ENCODE assay signal across 13 cellular contexts in genomic region chr16:2034695-2035430, GRCh38. TPM values are rescaled to one million over a fixed set of nuclear protein-coding genes. Genes with fewer than 3 reads are reported as not detected.
A peak's percentile ranks its signal among the peaks of the same experiment; 100 is the strongest.
DNase-seq lines count a peak whose midpoint lies in the region; ATAC-seq, FAIRE-seq and TF ChIP-seq lines count a peak whose summit lies in the region.
"Had no signal": no experiment of that assay in that cellular context is flagged by ENCODE, and none has a peak within 500 bp of the region (broad histone marks: within the 10 kb centered on the region; RNA-seq: fewer than 3 reads in every experiment).

No MANE protein-coding gene starts in this region.

- BruUV-seq in HepG2 (replicated peaks; lab: Mats Ljungman, UMichigan), result TSS peak; percentile 84

- TF ChIP-seq POLR2A in HepG2 (IDR thresholded peaks at IDR 0.05; ENCODE audit: insufficient read depth in 1 of 2, low read depth in 2 of 2, low read length in 2 of 2), result no peak

- WGBS in adipose tissue, 3 donors, result 58 to 78% (median 65%) methylated on average over 14 to 17 of the region's 17 CpGs
- WGBS in HepG2 (ENCODE audit: low lambda C conversion rate), result 5% methylated on average over 8 of the region's 17 CpGs

- TF ChIP-seq CTCF in AG10803 (conservative IDR thresholded peaks at IDR 0.05; ENCODE audit: low read length) (no peak), HepG2 (CRISPR knock-in tag; IDR thresholded peaks at IDR 0.05) (peak; percentile 44; the same call in 1 of the 2 replicates)

- H3K9ac ChIP-seq in HepG2 (ENCODE audit: insufficient read depth, low read depth, low read length) (peak overlapping the region; percentile 75), skeletal muscle tissue (ENCODE audit: low read depth in 1 of 3, low read length in 3 of 3) (peak overlapping the region; percentile 23 to 79 (median 59))

- H3K27me3 Mint-ChIP-seq in activated CD4-positive, alpha-beta memory T cell treated with anti-CD3 and anti-CD28 coated beads for 36 hours, result no peaks in the 10 kb centered on the region
- H3K27me3 Mint-ChIP-seq: stimulated activated naive CD8-positive, alpha-beta T cell treated with anti-CD3 and anti-CD28 coated beads, Interleukin-15, Interleukin-2, amounts not matched to agents 100 ng/mL and 50 ng/mL, for 24 hours had no signal

- peak; percentile 42 for FAIRE-seq in HepG2 (lab: Jason Lieb, UNC)
- no peak for FAIRE-seq in frontal cortex (lab: Jason Lieb, UNC)

- TF ChIP-seq RAD21 in HepG2 (CRISPR knock-in tag; IDR thresholded peaks at IDR 0.05), result no peak

- H3K4me1 ChIP-seq in HepG2 (ENCODE audit: insufficient read depth, low read length) (peaks cover 92% of the 10 kb centered on the region), skeletal muscle tissue (ENCODE audit: control insufficient read depth in 3 of 3, insufficient read depth in 3 of 3, low read length in 3 of 3) (peaks cover 48 to 63% (median 61%) of the 10 kb centered on the region in 3 donors)
- H3K4me1 ChIP-seq: HAP-1 had no signal

- H4K20me1 ChIP-seq in HepG2 (ENCODE audit: insufficient read depth, low read length), result no peaks in the 10 kb centered on the region

- CTCF ChIA-PET in HepG2 (lab: Yijun Ruan, JAX; ENCODE audit: low intra/inter-chr PET ratio, low total read pairs), result no interaction called here
- CTCF ChIA-PET in activated CD4-positive, alpha-beta memory T cell treated with anti-CD3 and anti-CD28 coated beads for 36 hours (lab: Charles Lee), result no interaction called here

- POLR2A ChIA-PET in HepG2 (lab: Yijun Ruan, JAX), result interaction anchor here (0.7 to 4.6 kb wide), 20 partner anchors 7 to 228 kb away, joined by 3 to 67 read pairs (median 5); partner anchors contain the start of genes ECI1, NHERF2, NTHL1 and PKD1
- POLR2A ChIA-PET in activated CD4-positive, alpha-beta memory T cell treated with anti-CD3 and anti-CD28 coated beads for 36 hours (lab: Charles Lee), result no interaction called here

- no peaks in the 10 kb centered on the region for H3K79me2 ChIP-seq in HepG2 (ENCODE audit: insufficient read depth, low read length)

- in situ Hi-C loops in HepG2 (cut with HindIII; ENCODE audit: extremely low pct_ligation_motif_present, low pct_unique_long_range_greater_than_20kb), result no loop called here

- H3K27me3 ChIP-seq in HepG2 (ENCODE audit: control insufficient read depth in 1 of 2, insufficient read depth in 2 of 2, low read length in 2 of 2), result no peaks in the 10 kb centered on the region
- H3K27me3 ChIP-seq in skeletal muscle tissue (ENCODE audit: control insufficient read depth in 3 of 3, insufficient read depth in 3 of 3, low read length in 3 of 3), result no peaks in the 10 kb centered on the region

- H3K36me3 Mint-ChIP-seq in activated CD4-positive, alpha-beta memory T cell treated with anti-CD3 and anti-CD28 coated beads for 36 hours, result no peaks in the 10 kb centered on the region
- H3K36me3 Mint-ChIP-seq: CD14-positive monocyte had no signal

- ATAC-seq in HepG2, result peak; percentile 8

- H3K27ac ChIP-seq in adipose tissue (ENCODE audit: low read depth, low read length), result peak overlapping the region; percentile 57
- peak overlapping the region; percentile 90 for H3K27ac ChIP-seq in HepG2 (ENCODE audit: extremely low read length, insufficient read depth, low read length)
- H3K27ac ChIP-seq in skeletal muscle tissue (ENCODE audit: low read depth, low read length), result peak overlapping the region; percentile 66

- H3K36me3 ChIP-seq in HepG2 (replicated peaks in 1 of 2; ENCODE audit: control insufficient read depth in 1 of 2, insufficient read depth in 2 of 2, low read length in 2 of 2), result peaks cover 3 to 6% of the 10 kb centered on the region in 2 experiments; a peak in 4 of 5 replicates
- H3K36me3 ChIP-seq in skeletal muscle tissue (ENCODE audit: control insufficient read depth in 3 of 3, insufficient read depth in 3 of 3, low read length in 3 of 3), result peaks cover 0 to 12% (median 5%) of the 10 kb centered on the region in 3 donors

- H3K4me3 ChIP-seq in AG10803 (ENCODE audit: low read length) (peak overlapping the region; percentile 39), HepG2 (replicated peaks in 1 of 3; ENCODE audit: insufficient read depth in 1 of 3, low read depth in 2 of 3, low read length in 3 of 3) (peak overlapping the region; percentile 36 to 70 (median 46); a peak in 5 of 6 replicates), skeletal muscle tissue (ENCODE audit: low read length in 3 of 3) (peak overlapping the region; percentile 36 to 56 (median 43))
- H3K4me3 ChIP-seq: HAP-1 had no signal

- H3K9me3 ChIP-seq in HepG2 (ENCODE audit: low read length) (no peaks in the 10 kb centered on the region), skeletal muscle tissue (ENCODE audit: control insufficient read depth in 3 of 3, low read length in 3 of 3) (no peaks in the 10 kb centered on the region)
- H3K9me3 ChIP-seq: HAP-1 had no signal

- H3K4me3 Mint-ChIP-seq in activated CD4-positive, alpha-beta memory T cell treated with anti-CD3 and anti-CD28 coated beads for 36 hours, result no peak overlapping the region
- H3K4me3 Mint-ChIP-seq: CD14-positive monocyte; stimulated activated naive CD8-positive, alpha-beta T cell treated with anti-CD3 and anti-CD28 coated beads, Interleukin-15, Interleukin-2, amounts not matched to agents 100 ng/mL and 50 ng/mL, for 24 hours had no signal

- TF ChIP-seq EP300 in HepG2 (IDR thresholded peaks at IDR 0.05; ENCODE audit: low read depth in 2 of 2, low read length in 2 of 2) (no peak), HepG2 (CRISPR knock-in tag; IDR thresholded peaks at IDR 0.05; ENCODE audit: borderline replicate concordance) (no peak)

- no peaks in the 10 kb centered on the region for H3K4me1 Mint-ChIP-seq in activated CD4-positive, alpha-beta memory T cell treated with anti-CD3 and anti-CD28 coated beads for 36 hours (ENCODE audit: low read depth)

- no peak overlapping the region for H2AFZ ChIP-seq in HepG2 (ENCODE audit: low read length)

- intact Hi-C loops in HepG2 (cut with micrococcal nuclease; ENCODE audit: unreplicated experiment), result no loop called here
- intact Hi-C loops in activated CD4-positive, alpha-beta memory T cell treated with anti-CD3 and anti-CD28 coated beads for 36 hours (cut with micrococcal nuclease), result no loop called here

- peak overlapping the region; percentile 87 for H3K4me2 ChIP-seq in HepG2 (ENCODE audit: low read depth, low read length)

- H3K27ac Mint-ChIP-seq in activated CD4-positive, alpha-beta memory T cell treated with anti-CD3 and anti-CD28 coated beads for 36 hours, result no peak overlapping the region
- H3K27ac Mint-ChIP-seq: CD14-positive monocyte; stimulated activated naive CD8-positive, alpha-beta T cell treated with anti-CD3 and anti-CD28 coated beads, Interleukin-15, Interleukin-2, amounts not matched to agents 100 ng/mL and 50 ng/mL, for 24 hours had no signal

- H3K9me3 Mint-ChIP-seq in activated CD4-positive, alpha-beta memory T cell treated with anti-CD3 and anti-CD28 coated beads for 36 hours, result no peaks in the 10 kb centered on the region
- H3K9me3 Mint-ChIP-seq: CD14-positive monocyte; stimulated activated naive CD8-positive, alpha-beta T cell treated with anti-CD3 and anti-CD28 coated beads, Interleukin-15, Interleukin-2, amounts not matched to agents 100 ng/mL and 50 ng/mL, for 24 hours had no signal

- no peak for DNase-seq in AG10803 (ENCODE audit: low read depth)
- no peak for DNase-seq in HepG2 (ENCODE audit: low spot score)
- no peak for DNase-seq in activated CD4-positive, alpha-beta memory T cell treated with anti-CD3 and anti-CD28 coated beads for 36 hours
- no peak for DNase-seq in NCI-H1694 (lab: John Stamatoyannopoulos, UW)
- no peak for DNase-seq in epidermal melanocyte (ENCODE audit: insufficient read length, low spot score)
- DNase-seq in frontal cortex (ENCODE audit: low spot score in 2 of 2), result no peak
- DNase-seq: activated CD8-positive, alpha-beta memory T cell treated with anti-CD3 and anti-CD28 coated beads for 24 hours; NCI-H524 treated with DMSO at 0.1 percent for 48 hours had no signal

RNA-seq across cellular contexts. Expression of gene NHERF2, which starts 8.2 kb away (rescaled TPM):
- polyA plus RNA-seq in adipose tissue (100 to 1,000 TPM in 2 of 3 donors, 10 to 100 TPM in 1; 28.8 to 317 (median 232) TPM), HepG2 (2011; rRNA removed) (39.3 and 47.2 TPM in 2 replicates)
- total RNA-seq in HepG2 (2016; rRNA removed; fragmentation: Illumina TruSeq; extraction: Trizol) (15.8 and 23.7 TPM in 2 replicates), skeletal muscle tissue (15.1 TPM), frontal cortex (13.5 TPM)
- 17.2 and 21.7 TPM in 2 replicates for total RNA-seq in HepG2 (2016; cell fraction: cytosol; rRNA removed; fragmentation: Illumina TruSeq; extraction: Trizol; ENCODE audit: low read depth)
- 14.8 and 26.0 TPM in 2 replicates for total RNA-seq in HepG2 (2016; cell fraction: insoluble cytoplasmic fraction; rRNA removed; fragmentation: Illumina TruSeq; extraction: Trizol)
- total RNA-seq in HepG2 (2016; cell fraction: membrane; rRNA removed; fragmentation: Illumina TruSeq; extraction: Trizol), result 42.5 and 44.6 TPM in 2 replicates
- total RNA-seq in HepG2 (2016; cell fraction: nucleus; rRNA removed; fragmentation: Illumina TruSeq; extraction: Trizol), result 14.4 and 15.0 TPM in 2 replicates
- polyA plus RNA-seq in HepG2 (2011; cell fraction: cytosol; rRNA removed), result 28.8 and 54.4 TPM in 2 replicates
- 94.7 and 105 TPM in 2 replicates for polyA plus RNA-seq in HepG2 (2011; cell fraction: nucleus; rRNA removed)
- 25.8 and 38.7 TPM in 2 replicates for polyA plus RNA-seq in HepG2 (2012)
- polyA plus RNA-seq in HepG2 (2016; cell fraction: cytosol; fragmentation: Illumina TruSeq; extraction: Trizol; ENCODE audit: low read depth), result 54.0 and 63.1 TPM in 2 replicates
- polyA plus RNA-seq in HepG2 (2016; cell fraction: insoluble cytoplasmic fraction; fragmentation: Illumina TruSeq; extraction: Trizol; ENCODE audit: low read depth), result 37.8 and 52.2 TPM in 2 replicates
- polyA plus RNA-seq in HepG2 (2016; cell fraction: membrane; fragmentation: Illumina TruSeq; extraction: Trizol; ENCODE audit: low read depth), result 72.6 and 84.9 TPM in 2 replicates
- polyA plus RNA-seq in HepG2 (2016; cell fraction: nucleus; fragmentation: Illumina TruSeq; extraction: Trizol; ENCODE audit: insufficient read depth, low read depth), result 53.4 and 59.6 TPM in 2 replicates
- polyA minus RNA-seq in HepG2 (2011; rRNA and poly(A)+ RNA removed; ENCODE audit: low replicate concordance), result 6.8 and 36.4 TPM in 2 replicates
- 24.4 and 28.2 TPM in 2 replicates for polyA minus RNA-seq in HepG2 (2011; cell fraction: cytosol; rRNA and poly(A)+ RNA removed)
- 13.3 and 13.8 TPM in 2 replicates for polyA minus RNA-seq in HepG2 (2011; cell fraction: nucleus; rRNA and poly(A)+ RNA removed)
- 1 to 10 TPM; 1.1 to 1.4 TPM for total RNA-seq in activated CD4-positive, alpha-beta memory T cell treated with anti-CD3 and anti-CD28 coated beads for 36 hours

RNA-seq across cellular contexts. Expression of gene NTHL1, which starts 12.8 kb away (rescaled TPM):
- 10 to 100 TPM; 12.1 to 23.3 (median 14.5) TPM for polyA plus RNA-seq in adipose tissue
- total RNA-seq in HepG2 (2016; rRNA removed; fragmentation: Illumina TruSeq; extraction: Trizol), result 64.8 and 64.9 TPM in 2 replicates
- total RNA-seq in HepG2 (2016; cell fraction: cytosol; rRNA removed; fragmentation: Illumina TruSeq; extraction: Trizol; ENCODE audit: low read depth), result 24.9 and 26.2 TPM in 2 replicates
- 69.4 and 70.6 TPM in 2 replicates for total RNA-seq in HepG2 (2016; cell fraction: insoluble cytoplasmic fraction; rRNA removed; fragmentation: Illumina TruSeq; extraction: Trizol)
- total RNA-seq in HepG2 (2016; cell fraction: membrane; rRNA removed; fragmentation: Illumina TruSeq; extraction: Trizol), result 25.2 and 29.9 TPM in 2 replicates
- 22.8 and 26.0 TPM in 2 replicates for total RNA-seq in HepG2 (2016; cell fraction: nucleus; rRNA removed; fragmentation: Illumina TruSeq; extraction: Trizol)
- 47.5 and 55.6 TPM in 2 replicates for polyA plus RNA-seq in HepG2 (2011; rRNA removed)
- 63.4 and 112 TPM in 2 replicates for polyA plus RNA-seq in HepG2 (2011; cell fraction: cytosol; rRNA removed)
- 61.1 and 66.7 TPM in 2 replicates for polyA plus RNA-seq in HepG2 (2011; cell fraction: nucleus; rRNA removed)
- polyA plus RNA-seq in HepG2 (2012), result 19.7 and 24.2 TPM in 2 replicates
- polyA plus RNA-seq in HepG2 (2016; cell fraction: cytosol; fragmentation: Illumina TruSeq; extraction: Trizol; ENCODE audit: low read depth), result 12.4 and 13.2 TPM in 2 replicates
- polyA plus RNA-seq in HepG2 (2016; cell fraction: insoluble cytoplasmic fraction; fragmentation: Illumina TruSeq; extraction: Trizol; ENCODE audit: low read depth), result 43.0 and 46.2 TPM in 2 replicates
- polyA plus RNA-seq in HepG2 (2016; cell fraction: membrane; fragmentation: Illumina TruSeq; extraction: Trizol; ENCODE audit: low read depth), result 15.6 and 17.1 TPM in 2 replicates
- polyA plus RNA-seq in HepG2 (2016; cell fraction: nucleus; fragmentation: Illumina TruSeq; extraction: Trizol; ENCODE audit: insufficient read depth, low read depth), result 42.8 and 44.9 TPM in 2 replicates
- 25.8 and 50.8 TPM in 2 replicates for polyA minus RNA-seq in HepG2 (2011; rRNA and poly(A)+ RNA removed; ENCODE audit: low replicate concordance)
- polyA minus RNA-seq in HepG2 (2011; cell fraction: cytosol; rRNA and poly(A)+ RNA removed), result 24.2 and 32.7 TPM in 2 replicates
- polyA minus RNA-seq in HepG2 (2011; cell fraction: nucleus; rRNA and poly(A)+ RNA removed), result 9.3 and 11.6 TPM in 2 replicates
- total RNA-seq in skeletal muscle tissue, result 13.6 TPM
- 10 to 100 TPM; 24.3 to 26.2 TPM for total RNA-seq in activated CD4-positive, alpha-beta memory T cell treated with anti-CD3 and anti-CD28 coated beads for 36 hours
- total RNA-seq in frontal cortex, result 33.4 TPM

RNA-seq across cellular contexts. Expression of gene TSC2, which starts 12.9 kb away (rescaled TPM):
- polyA plus RNA-seq in adipose tissue (10 to 100 TPM; 39.6 to 60.5 (median 46.8) TPM), HepG2 (2011; rRNA removed) (40.4 and 44.6 TPM in 2 replicates)
- total RNA-seq in HepG2 (2016; rRNA removed; fragmentation: Illumina TruSeq; extraction: Trizol) (10.3 and 19.6 TPM in 2 replicates), skeletal muscle tissue (49.6 TPM), frontal cortex (39.5 TPM)
- total RNA-seq in HepG2 (2016; cell fraction: cytosol; rRNA removed; fragmentation: Illumina TruSeq; extraction: Trizol; ENCODE audit: low read depth), result 13.6 and 17.2 TPM in 2 replicates
- total RNA-seq in HepG2 (2016; cell fraction: insoluble cytoplasmic fraction; rRNA removed; fragmentation: Illumina TruSeq; extraction: Trizol), result 7.7 and 19.6 TPM in 2 replicates
- 13.2 and 13.3 TPM in 2 replicates for total RNA-seq in HepG2 (2016; cell fraction: membrane; rRNA removed; fragmentation: Illumina TruSeq; extraction: Trizol)
- 21.2 and 34.7 TPM in 2 replicates for total RNA-seq in HepG2 (2016; cell fraction: nucleus; rRNA removed; fragmentation: Illumina TruSeq; extraction: Trizol)
- 13.0 and 19.7 TPM in 2 replicates for polyA plus RNA-seq in HepG2 (2011; cell fraction: cytosol; rRNA removed)
- 352 and 473 TPM in 2 replicates for polyA plus RNA-seq in HepG2 (2011; cell fraction: nucleus; rRNA removed)
- 50.1 and 57.0 TPM in 2 replicates for polyA plus RNA-seq in HepG2 (2012)
- polyA plus RNA-seq in HepG2 (2016; cell fraction: cytosol; fragmentation: Illumina TruSeq; extraction: Trizol; ENCODE audit: low read depth), result 2.9 and 4.1 TPM in 2 replicates
- 13.2 and 17.7 TPM in 2 replicates for polyA plus RNA-seq in HepG2 (2016; cell fraction: insoluble cytoplasmic fraction; fragmentation: Illumina TruSeq; extraction: Trizol; ENCODE audit: low read depth)
- 5.4 and 5.7 TPM in 2 replicates for polyA plus RNA-seq in HepG2 (2016; cell fraction: membrane; fragmentation: Illumina TruSeq; extraction: Trizol; ENCODE audit: low read depth)
- polyA plus RNA-seq in HepG2 (2016; cell fraction: nucleus; fragmentation: Illumina TruSeq; extraction: Trizol; ENCODE audit: insufficient read depth, low read depth), result 82.5 and 84.9 TPM in 2 replicates
- 69.9 and 84.9 TPM in 2 replicates for polyA minus RNA-seq in HepG2 (2011; rRNA and poly(A)+ RNA removed; ENCODE audit: low replicate concordance)
- 25.5 and 36.2 TPM in 2 replicates for polyA minus RNA-seq in HepG2 (2011; cell fraction: cytosol; rRNA and poly(A)+ RNA removed)
- 59.4 and 61.0 TPM in 2 replicates for polyA minus RNA-seq in HepG2 (2011; cell fraction: nucleus; rRNA and poly(A)+ RNA removed)
- total RNA-seq in activated CD4-positive, alpha-beta memory T cell treated with anti-CD3 and anti-CD28 coated beads for 36 hours, result 10 to 100 TPM; 56.6 to 63.9 TPM

RNA-seq across cellular contexts. Expression of gene NPW, which starts 15.3 kb away (rescaled TPM):
- polyA plus RNA-seq in adipose tissue, result under 1 TPM in 2 of 3 donors, not detected in 1; 0.54 to 0.68 TPM
- 0.97 TPM in 1 of 2 replicates, not detected in the other for total RNA-seq in HepG2 (2016; rRNA removed; fragmentation: Illumina TruSeq; extraction: Trizol)
- total RNA-seq in HepG2 (2016; cell fraction: cytosol; rRNA removed; fragmentation: Illumina TruSeq; extraction: Trizol; ENCODE audit: low read depth), result 1.1 and 2.6 TPM in 2 replicates
- total RNA-seq in HepG2 (2016; cell fraction: insoluble cytoplasmic fraction; rRNA removed; fragmentation: Illumina TruSeq; extraction: Trizol), result 0.87 TPM in 1 of 2 replicates, not detected in the other
- total RNA-seq in HepG2 (2016; cell fraction: membrane; rRNA removed; fragmentation: Illumina TruSeq; extraction: Trizol), result 0.71 and 0.79 TPM in 2 replicates
- total RNA-seq in HepG2 (2016; cell fraction: nucleus; rRNA removed; fragmentation: Illumina TruSeq; extraction: Trizol), result not detected in 2 replicates
- 0.24 and 0.25 TPM in 2 replicates for polyA plus RNA-seq in HepG2 (2011; rRNA removed)
- 0.50 and 0.85 TPM in 2 replicates for polyA plus RNA-seq in HepG2 (2011; cell fraction: cytosol; rRNA removed)
- 1.1 and 1.2 TPM in 2 replicates for polyA plus RNA-seq in HepG2 (2011; cell fraction: nucleus; rRNA removed)
- 0.82 and 1.4 TPM in 2 replicates for polyA plus RNA-seq in HepG2 (2012)
- polyA plus RNA-seq in HepG2 (2016; cell fraction: cytosol; fragmentation: Illumina TruSeq; extraction: Trizol; ENCODE audit: low read depth), result 0.87 and 1.2 TPM in 2 replicates
- 0.61 and 0.63 TPM in 2 replicates for polyA plus RNA-seq in HepG2 (2016; cell fraction: insoluble cytoplasmic fraction; fragmentation: Illumina TruSeq; extraction: Trizol; ENCODE audit: low read depth)
- polyA plus RNA-seq in HepG2 (2016; cell fraction: membrane; fragmentation: Illumina TruSeq; extraction: Trizol; ENCODE audit: low read depth), result 0.42 and 0.81 TPM in 2 replicates
- polyA plus RNA-seq in HepG2 (2016; cell fraction: nucleus; fragmentation: Illumina TruSeq; extraction: Trizol; ENCODE audit: insufficient read depth, low read depth), result 0.85 and 2.0 TPM in 2 replicates
- polyA minus RNA-seq in HepG2 (2011; rRNA and poly(A)+ RNA removed; ENCODE audit: low replicate concordance), result 0.21 TPM in 1 of 2 replicates, not detected in the other
- polyA minus RNA-seq in HepG2 (2011; cell fraction: cytosol; rRNA and poly(A)+ RNA removed), result 3.4 TPM in 1 of 2 replicates, not detected in the other
- 0.50 TPM in 1 of 2 replicates, not detected in the other for polyA minus RNA-seq in HepG2 (2011; cell fraction: nucleus; rRNA and poly(A)+ RNA removed)
- not detected for total RNA-seq in skeletal muscle tissue
- 1 to 10 TPM; 1.3 to 2.0 TPM for total RNA-seq in activated CD4-positive, alpha-beta memory T cell treated with anti-CD3 and anti-CD28 coated beads for 36 hours
- total RNA-seq in frontal cortex, result not detected
- polyA plus RNA-seq: CD14-positive monocyte had no signal

RNA-seq across cellular contexts. Expression of gene ZNF598, which starts 25.2 kb away (rescaled TPM):
- 10 to 100 TPM; 24.1 to 45.6 (median 42.5) TPM for polyA plus RNA-seq in adipose tissue
- total RNA-seq in HepG2 (2016; rRNA removed; fragmentation: Illumina TruSeq; extraction: Trizol), result 9.5 and 13.5 TPM in 2 replicates
- 7.8 and 8.6 TPM in 2 replicates for total RNA-seq in HepG2 (2016; cell fraction: cytosol; rRNA removed; fragmentation: Illumina TruSeq; extraction: Trizol; ENCODE audit: low read depth)
- total RNA-seq in HepG2 (2016; cell fraction: insoluble cytoplasmic fraction; rRNA removed; fragmentation: Illumina TruSeq; extraction: Trizol), result 6.1 and 14.0 TPM in 2 replicates
- total RNA-seq in HepG2 (2016; cell fraction: membrane; rRNA removed; fragmentation: Illumina TruSeq; extraction: Trizol), result 8.0 and 9.4 TPM in 2 replicates
- total RNA-seq in HepG2 (2016; cell fraction: nucleus; rRNA removed; fragmentation: Illumina TruSeq; extraction: Trizol), result 15.2 and 16.0 TPM in 2 replicates
- polyA plus RNA-seq in HepG2 (2011; rRNA removed), result 14.2 and 17.6 TPM in 2 replicates
- 10.9 and 19.8 TPM in 2 replicates for polyA plus RNA-seq in HepG2 (2011; cell fraction: cytosol; rRNA removed)
- polyA plus RNA-seq in HepG2 (2011; cell fraction: nucleus; rRNA removed), result 80.6 and 103 TPM in 2 replicates
- polyA plus RNA-seq in HepG2 (2012), result 6.9 and 11.3 TPM in 2 replicates
- polyA plus RNA-seq in HepG2 (2016; cell fraction: cytosol; fragmentation: Illumina TruSeq; extraction: Trizol; ENCODE audit: low read depth), result 4.2 and 5.0 TPM in 2 replicates
- 14.5 and 15.5 TPM in 2 replicates for polyA plus RNA-seq in HepG2 (2016; cell fraction: insoluble cytoplasmic fraction; fragmentation: Illumina TruSeq; extraction: Trizol; ENCODE audit: low read depth)
- polyA plus RNA-seq in HepG2 (2016; cell fraction: membrane; fragmentation: Illumina TruSeq; extraction: Trizol; ENCODE audit: low read depth), result 8.5 and 11.6 TPM in 2 replicates
- polyA plus RNA-seq in HepG2 (2016; cell fraction: nucleus; fragmentation: Illumina TruSeq; extraction: Trizol; ENCODE audit: insufficient read depth, low read depth), result 58.7 and 59.3 TPM in 2 replicates
- polyA minus RNA-seq in HepG2 (2011; rRNA and poly(A)+ RNA removed; ENCODE audit: low replicate concordance), result 25.2 and 28.9 TPM in 2 replicates
- polyA minus RNA-seq in HepG2 (2011; cell fraction: cytosol; rRNA and poly(A)+ RNA removed), result 12.5 and 18.7 TPM in 2 replicates
- 12.6 and 18.4 TPM in 2 replicates for polyA minus RNA-seq in HepG2 (2011; cell fraction: nucleus; rRNA and poly(A)+ RNA removed)
- total RNA-seq in skeletal muscle tissue, result 4.7 TPM
- total RNA-seq in activated CD4-positive, alpha-beta memory T cell treated with anti-CD3 and anti-CD28 coated beads for 36 hours, result 10 to 100 TPM; 67.2 to 67.6 TPM
- 5.7 TPM for total RNA-seq in frontal cortex
